1 cellular context compared by ENCODE assay signal in the genomic region with DNA sequence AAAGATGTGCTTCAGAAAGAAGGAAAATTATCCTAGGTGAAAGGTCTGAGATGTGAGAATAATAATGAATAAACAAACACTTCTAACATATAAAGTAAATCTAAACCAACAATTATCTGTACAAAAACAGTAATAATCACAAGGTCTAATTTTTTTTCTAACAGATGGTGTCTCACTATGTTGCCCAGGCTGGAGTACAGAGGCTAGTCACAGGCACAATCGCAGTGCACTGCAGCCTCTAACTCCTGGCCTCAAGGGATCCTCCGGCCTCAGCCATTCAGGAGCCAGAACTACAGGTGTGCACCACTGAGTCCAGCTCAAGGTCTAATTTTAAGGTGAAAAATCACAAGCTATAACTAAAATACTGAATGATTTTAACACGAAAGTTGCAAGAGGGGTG.
A peak's percentile ranks its signal among the peaks of the same experiment; 100 is the strongest.
TF ChIP-seq lines count a peak whose summit lies in the region.

No MANE protein-coding gene starts in this region.

TF ChIP-seq in K562, 482 proteins besides CTCF, POLR2A, EP300 and RAD21:
- TF ChIP-seq SLC30A9 (CRISPR knock-in tag; IDR thresholded peaks at IDR 0.05) (no peak), ZNF121 (CRISPR knock-in tag; conservative IDR thresholded peaks at IDR 0.05) (peak; percentile 45; the same call in 1 of the 2 replicates)
